17 cellular contexts compared by ENCODE assay signal in the genomic region with DNA sequence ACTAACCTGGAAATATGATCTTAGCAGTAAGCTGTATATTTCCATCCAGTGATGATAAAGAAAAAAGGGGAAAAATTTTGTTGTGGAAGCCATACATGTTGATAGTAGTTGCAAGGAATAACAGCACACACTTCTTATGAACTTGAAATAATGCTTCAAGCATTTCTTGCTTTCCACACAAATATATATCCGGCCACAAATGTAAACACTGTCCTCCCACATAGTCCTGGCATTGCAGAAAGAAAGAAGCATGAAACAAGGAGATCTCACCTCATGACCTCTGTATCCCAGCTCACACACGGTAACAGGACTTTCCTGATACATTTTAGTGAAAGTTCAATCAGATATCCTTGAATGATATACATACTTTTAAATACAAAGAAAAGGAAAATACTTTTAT. TPM values are rescaled to one million over a fixed set of nuclear protein-coding genes. Genes with fewer than 3 reads are reported as not detected.
DNase-seq lines count a peak whose midpoint lies in the region; ATAC-seq and TF ChIP-seq lines count a peak whose summit lies in the region.
"Had no signal": no experiment of that assay in that cellular context is flagged by ENCODE, and none has a peak within 500 bp of the region (broad histone marks: within the 10 kb centered on the region; RNA-seq: fewer than 3 reads in every experiment).

No MANE protein-coding gene starts in this region.

- H2AFZ ChIP-seq in fibroblast of lung (ENCODE audit: low read length) (no peak overlapping the region), osteoblast (ENCODE audit: low read length) (peak overlapping the region; percentile 60)

- POLR2A ChIA-PET in MCF 10A (lab: Yijun Ruan, JAX): interaction anchor here (0.6 kb wide), 1 partner anchor 37 kb away, joined by 3 read pairs; no protein-coding TSS in a partner anchor

- H3K4me3 Mint-ChIP-seq in MCF 10A (ENCODE audit: unreplicated experiment) (no peak overlapping the region), chondrocyte (ENCODE audit: unreplicated experiment) (no peak overlapping the region)

- ATAC-seq in mucosa of descending colon: no peak
- no peak for ATAC-seq in left ventricle myocardium superior
- ATAC-seq: HCT116, SK-N-SH treated with all-trans-retinoic acid at 6 μM for 48 hours had no signal

- no peaks in the 10 kb centered on the region for H3K36me3 Mint-ChIP-seq in MCF 10A (ENCODE audit: insufficient read depth, unreplicated experiment)
- H3K36me3 Mint-ChIP-seq in chondrocyte (ENCODE audit: low read depth): no peaks in the 10 kb centered on the region

- no peaks in the 10 kb centered on the region for H4K20me1 ChIP-seq in fibroblast of lung (ENCODE audit: control insufficient read depth, extremely low read depth, insufficient read depth, low read length)
- H4K20me1 ChIP-seq in osteoblast (ENCODE audit: insufficient read depth, low read length): no peaks in the 10 kb centered on the region

- no peaks in the 10 kb centered on the region for H3K27me3 ChIP-seq in breast epithelium
- H3K27me3 ChIP-seq in adipocyte (replicated peaks; ENCODE audit: control insufficient read depth, insufficient read depth, low read length): no peaks in the 10 kb centered on the region
- no peaks in the 10 kb centered on the region for H3K27me3 ChIP-seq in fibroblast of lung (ENCODE audit: control insufficient read depth, insufficient read depth, low read length)
- H3K27me3 ChIP-seq in osteoblast (ENCODE audit: insufficient read depth, low read length): no peaks in the 10 kb centered on the region

- H3K27ac ChIP-seq in breast epithelium: no peak overlapping the region
- no peak overlapping the region for H3K27ac ChIP-seq in fibroblast of lung (ENCODE audit: insufficient read depth, low read length)
- no peak overlapping the region for H3K27ac ChIP-seq in osteoblast (ENCODE audit: low read depth, low read length)
- H3K27ac ChIP-seq: 22Rv1, C4-2B had no signal

- H3K79me2 ChIP-seq in fibroblast of lung (ENCODE audit: control insufficient read depth, insufficient read depth, low read length) (no peaks in the 10 kb centered on the region), osteoblast (ENCODE audit: insufficient read depth, low read length) (no peaks in the 10 kb centered on the region)

- H3K4me1 ChIP-seq in breast epithelium: no peaks in the 10 kb centered on the region
- no peaks in the 10 kb centered on the region for H3K4me1 ChIP-seq in adipocyte (ENCODE audit: control insufficient read depth, insufficient read depth, low read length)
- H3K4me1 ChIP-seq in fibroblast of lung (ENCODE audit: control insufficient read depth, extremely low read depth, insufficient read depth, low read length): peaks cover 2% of the 10 kb centered on the region
- peaks cover 8% of the 10 kb centered on the region for H3K4me1 ChIP-seq in osteoblast (ENCODE audit: insufficient read depth, low read length)
- no peaks in the 10 kb centered on the region for H3K4me1 ChIP-seq in mucosa of descending colon (ENCODE audit: low read depth)

- H3K4me1 Mint-ChIP-seq in MCF 10A (ENCODE audit: insufficient read depth, unreplicated experiment) (no peaks in the 10 kb centered on the region), chondrocyte (ENCODE audit: low read depth) (peaks cover 15% of the 10 kb centered on the region)

- H3K9me3 ChIP-seq in breast epithelium (no peaks in the 10 kb centered on the region), adipocyte (ENCODE audit: control insufficient read depth, low read length) (no peaks in the 10 kb centered on the region), fibroblast of lung (ENCODE audit: control insufficient read depth, insufficient read depth, low read depth, low read length) (no peaks in the 10 kb centered on the region), osteoblast (ENCODE audit: low read depth, low read length) (no peaks in the 10 kb centered on the region), mucosa of descending colon (no peaks in the 10 kb centered on the region)

- TF ChIP-seq CTCF in MCF 10A (IDR thresholded peaks at IDR 0.05; ENCODE audit: unreplicated experiment): no peak
- no peak for TF ChIP-seq CTCF in breast epithelium (IDR thresholded peaks at IDR 0.05)
- no peak for TF ChIP-seq CTCF in fibroblast of lung (conservative IDR thresholded peaks at IDR 0.05 in 1 of 2, IDR thresholded peaks at IDR 0.05 in 1 of 2; ENCODE audit: low read depth in 1 of 2, low read length in 2 of 2)
- TF ChIP-seq CTCF in osteoblast (IDR thresholded peaks at IDR 0.05; ENCODE audit: extremely low read depth, low read depth, low read length): no peak
- no peak for TF ChIP-seq CTCF in mucosa of descending colon (IDR thresholded peaks at IDR 0.05)
- TF ChIP-seq CTCF in chondrocyte (IDR thresholded peaks at IDR 0.05): no peak

- H3K4me3 ChIP-seq in breast epithelium (no peak overlapping the region), adipocyte (ENCODE audit: low read length) (no peak overlapping the region), fibroblast of lung (replicated peaks in 1 of 4; ENCODE audit: control extremely low read depth in 1 of 4, insufficient read depth in 1 of 4, low read depth in 3 of 4, low read length in 4 of 4) (no peak overlapping the region), osteoblast (ENCODE audit: insufficient read depth, low read length) (no peak overlapping the region), mucosa of descending colon (no peak overlapping the region)

- no TSS peak for BruUV-seq in MCF 10A (replicated peaks; lab: Mats Ljungman, UMichigan)

- H3K9ac ChIP-seq in adipocyte (ENCODE audit: low read length): no peak overlapping the region
- H3K9ac ChIP-seq in fibroblast of lung (ENCODE audit: insufficient read depth, low read length): no peak overlapping the region

- no peak overlapping the region for H3K4me2 ChIP-seq in fibroblast of lung (ENCODE audit: extremely low read depth, insufficient read depth, low read length)
- peak overlapping the region; percentile 28 for H3K4me2 ChIP-seq in osteoblast (ENCODE audit: insufficient read depth, low read length)

- no peak for TF ChIP-seq POLR2A in breast epithelium (IDR thresholded peaks at IDR 0.05)

- intact Hi-C loops in MCF 10A (cut with micrococcal nuclease): no loop called here
- intact Hi-C loops in breast epithelium (cut with DNase I; ENCODE audit: low total_unique reads): no loop called here
- intact Hi-C loops in mucosa of descending colon (cut with DNase I, micrococcal nuclease): no loop called here
- intact Hi-C loops in left ventricle myocardium superior (cut with micrococcal nuclease): no loop called here

- H3K36me3 ChIP-seq in breast epithelium (no peaks in the 10 kb centered on the region), adipocyte (ENCODE audit: control insufficient read depth, insufficient read depth, low read length, severe bottlenecking) (no peaks in the 10 kb centered on the region), fibroblast of lung (ENCODE audit: control insufficient read depth, insufficient read depth, low read length) (no peaks in the 10 kb centered on the region), osteoblast (ENCODE audit: insufficient read depth, low read length) (no peaks in the 10 kb centered on the region), mucosa of descending colon (ENCODE audit: low read depth) (no peaks in the 10 kb centered on the region)

- H3K27ac Mint-ChIP-seq in MCF 10A (ENCODE audit: low read depth, unreplicated experiment): no peak overlapping the region
- H3K27ac Mint-ChIP-seq in chondrocyte (ENCODE audit: unreplicated experiment): no peak overlapping the region

- H3K27me3 Mint-ChIP-seq in MCF 10A (ENCODE audit: insufficient read depth, unreplicated experiment): no peaks in the 10 kb centered on the region
- H3K27me3 Mint-ChIP-seq in chondrocyte (ENCODE audit: low read depth): no peaks in the 10 kb centered on the region

- DNase-seq in MCF 10A (ENCODE audit: unreplicated experiment) (peak; percentile 25), breast epithelium (ENCODE audit: low spot score in 2 of 2) (no peak), adipocyte (ENCODE audit: low read depth) (peak; percentile 59), fibroblast of lung (ENCODE audit: low read depth in 2 of 2) (peak; percentile 57 to 65), osteoblast (ENCODE audit: insufficient read length, low spot score, missing footprints) (no peak), mucosa of descending colon (no peak), chondrocyte (ENCODE audit: low spot score) (no peak), left ventricle myocardium superior (no peak)
- DNase-seq: KBM-7, NCI-H1048, NCI-H2227 treated with DMSO at 0.1 percent for 48 hours, NCI-H524 treated with DMSO at 0.1 percent for 48 hours, SHP77 treated with DMSO at 0.1 percent for 48 hours had no signal

- CTCF ChIA-PET in MCF 10A (lab: Yijun Ruan, JAX): no interaction called here

- no peaks in the 10 kb centered on the region for H3K9me3 Mint-ChIP-seq in MCF 10A (ENCODE audit: unreplicated experiment)
- no peaks in the 10 kb centered on the region for H3K9me3 Mint-ChIP-seq in chondrocyte (ENCODE audit: low read depth)

RNA-seq across cellular contexts. Expression of gene LLPH, which starts 56.0 kb away (rescaled TPM):
- total RNA-seq in MCF 10A (2022) (43.8 and 44.3 TPM in 2 replicates), breast epithelium (1 to 10 TPM; 3.9 to 6.6 (median 6.1) TPM), fibroblast of lung (5.8 and 6.7 TPM in 2 replicates), osteoblast (4.7 and 5.1 TPM in 2 replicates), mucosa of descending colon (10 to 100 TPM; 18.0 to 24.0 (median 20.8) TPM), chondrocyte (21.1 to 27.2 TPM (median 22.8 TPM) in 3 replicates), left ventricle myocardium superior (16.5 TPM)
- polyA plus RNA-seq in fibroblast of lung: 30.5 and 30.7 TPM in 2 replicates
- polyA plus RNA-seq in fibroblast of lung (2012): 40.9 and 42.8 TPM in 2 replicates
- polyA minus RNA-seq in fibroblast of lung (ENCODE audit: low replicate concordance): 0.67 and 1.0 TPM in 2 replicates

Comparison
In these comparisons a context has a peak if more than half of its experiments do, and no peak if none do; other contexts are left out.
1. DNase-seq: peak in MCF 10A (single experiment), adipocyte (single experiment) and fibroblast of lung (2 of 2); none in breast epithelium (0 of 2), osteoblast (single experiment), mucosa of descending colon (0 of 3), chondrocyte (single experiment) and left ventricle myocardium superior (single experiment).